In genomic region chr1:101769520-101769919, GRCh38 we compare ENCODE assay signal across 8 cellular contexts.
DNase-seq lines count a peak whose midpoint lies in the region; ATAC-seq and TF ChIP-seq lines count a peak whose summit lies in the region.

No MANE protein-coding gene starts in this region.

- in situ Hi-C loops in KBM-7 (cut with MboI; ENCODE audit: low pct_unique_long_range_greater_than_20kb, low sequenced_read_pairs), result no loop called here

- H3K9me3 ChIP-seq in left lung (no peaks in the 10 kb centered on the region), esophagus squamous epithelium (no peaks in the 10 kb centered on the region)

- no peak overlapping the region for H3K4me3 ChIP-seq in left lung
- H3K4me3 ChIP-seq in esophagus squamous epithelium, result no peak overlapping the region

- TF ChIP-seq CTCF in left lung (IDR thresholded peaks at IDR 0.05), result peak in 1 of 2 donors; percentile 30
- peak in 1 of 6 experiments; percentile 14 for TF ChIP-seq CTCF in esophagus squamous epithelium (IDR thresholded peaks at IDR 0.05)

- no peaks in the 10 kb centered on the region for H3K27me3 Mint-ChIP-seq in stimulated activated naive CD8-positive, alpha-beta T cell treated with anti-CD3 and anti-CD28 coated beads, Interleukin-15, amount 100 ng/mL, for 72 hours

- H3K4me1 ChIP-seq in left lung (no peaks in the 10 kb centered on the region), esophagus squamous epithelium (no peaks in the 10 kb centered on the region)

- no peak overlapping the region for H3K27ac Mint-ChIP-seq in stimulated activated naive CD8-positive, alpha-beta T cell treated with anti-CD3 and anti-CD28 coated beads, Interleukin-15, amount 100 ng/mL, for 72 hours

- no peaks in the 10 kb centered on the region for H3K9me3 Mint-ChIP-seq in stimulated activated naive CD8-positive, alpha-beta T cell treated with anti-CD3 and anti-CD28 coated beads, Interleukin-15, amount 100 ng/mL, for 72 hours

- H3K27ac ChIP-seq in left lung (no peak overlapping the region), esophagus squamous epithelium (no peak overlapping the region)

- ATAC-seq in GM21360 (IDR thresholded peaks at IDR 0.05; ENCODE audit: unreplicated experiment) (peak; percentile 83), HG03196 (IDR thresholded peaks at IDR 0.05; ENCODE audit: unreplicated experiment) (no peak), left lung (no peak)
- no peak for ATAC-seq in stimulated activated naive CD8-positive, alpha-beta T cell treated with anti-CD3 and anti-CD28 coated beads, Interleukin-15, amount 100 ng/mL, for 72 hours

- TF ChIP-seq POLR2A in esophagus squamous epithelium (IDR thresholded peaks at IDR 0.05), result no peak

- no peaks in the 10 kb centered on the region for H3K4me1 Mint-ChIP-seq in stimulated activated naive CD8-positive, alpha-beta T cell treated with anti-CD3 and anti-CD28 coated beads, Interleukin-15, amount 100 ng/mL, for 72 hours

- no peak overlapping the region for H3K4me3 Mint-ChIP-seq in stimulated activated naive CD8-positive, alpha-beta T cell treated with anti-CD3 and anti-CD28 coated beads, Interleukin-15, amount 100 ng/mL, for 72 hours

- H3K27me3 ChIP-seq in left lung, result no peaks in the 10 kb centered on the region
- no peaks in the 10 kb centered on the region for H3K27me3 ChIP-seq in esophagus squamous epithelium

- 54 to 62% methylated on average over 3 of the region's 3 CpGs for WGBS in esophagus squamous epithelium, 2 donors

- DNase-seq in D341Med (ENCODE audit: low spot score), result peak; percentile 32
- peak; percentile 15 for DNase-seq in KBM-7
- peak; percentile 2 for DNase-seq in cerebellum (ENCODE audit: low spot score)
- DNase-seq in left lung, result no peak
- no peak for DNase-seq in stimulated activated naive CD8-positive, alpha-beta T cell treated with anti-CD3 and anti-CD28 coated beads, Interleukin-15, amount 100 ng/mL, for 72 hours
- no peak for DNase-seq in esophagus squamous epithelium (lab: John Stamatoyannopoulos, UW)

- no peaks in the 10 kb centered on the region for H3K36me3 ChIP-seq in left lung
- H3K36me3 ChIP-seq in esophagus squamous epithelium, result no peaks in the 10 kb centered on the region

- intact Hi-C loops in left lung (cut with DNase I), result no loop called here
- intact Hi-C loops in esophagus squamous epithelium (cut with DNase I), result no loop called here

Comparison
In these comparisons a context has a peak if more than half of its experiments do, and no peak if none do; other contexts are left out.
1. DNase-seq: peak in D341Med (single experiment), KBM-7 (single experiment) and cerebellum (single experiment); none in left lung (0 of 2), stimulated activated naive CD8-positive, alpha-beta T cell treated with anti-CD3 and anti-CD28 coated beads, Interleukin-15, amount 100 ng/mL, for 72 hours (0 of 2) and esophagus squamous epithelium (single experiment).